Comparison of ENCODE assay signal across 19 cellular contexts in the genomic region with DNA sequence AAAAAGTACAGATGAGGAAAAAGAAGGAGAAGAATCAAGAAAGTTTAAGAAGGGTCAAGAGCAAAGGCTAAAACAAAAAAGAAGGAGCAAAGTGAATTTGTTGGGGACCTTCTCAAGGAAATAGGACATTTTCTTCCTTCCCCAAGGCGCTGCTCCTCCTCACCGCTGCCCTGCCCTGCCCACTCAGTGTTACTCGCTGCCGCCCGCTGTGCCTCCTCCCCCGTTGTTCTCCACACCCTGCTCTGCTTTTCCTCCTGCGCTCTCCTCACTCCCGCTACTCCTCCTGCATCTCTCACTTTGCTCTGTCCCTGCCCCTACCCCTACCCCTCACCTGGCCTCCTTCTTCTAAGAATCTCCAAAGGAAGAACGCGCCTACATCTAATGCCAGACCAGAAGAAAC. TPM values are rescaled to one million over a fixed set of nuclear protein-coding genes. Genes with fewer than 3 reads are reported as not detected.
DNase-seq lines count a peak whose midpoint lies in the region; ATAC-seq and TF ChIP-seq lines count a peak whose summit lies in the region.
"Had no signal": no experiment of that assay in that cellular context is flagged by ENCODE, and none has a peak within 500 bp of the region (broad histone marks: within the 10 kb centered on the region; RNA-seq: fewer than 3 reads in every experiment).

No MANE protein-coding gene starts in this region.

- H3K36me3 Mint-ChIP-seq in activated T-cell treated with anti-CD3 and anti-CD28 coated beads, Interleukin-2, amount 50 U/mL, for 24 hours (ENCODE audit: low read depth), result peaks cover 80% of the 10 kb centered on the region
- peaks cover 4 to 19% of the 10 kb centered on the region in 2 donors for H3K36me3 Mint-ChIP-seq in activated T-cell treated with anti-CD3 and anti-CD28 coated beads, Interleukin-2, amount 50 U/mL, for 72 hours (ENCODE audit: insufficient read depth in 2 of 2)
- H3K36me3 Mint-ChIP-seq in stimulated activated effector memory CD8-positive, alpha-beta T cell treated with anti-CD3 and anti-CD28 coated beads, Interleukin-12 subunit alpha, Interleukin-12 subunit beta, amount 100 ng/mL, for 72 hours, result peaks cover 78% of the 10 kb centered on the region

- in situ Hi-C loops in IMR-90 (cut with MboI; ENCODE audit: low sequenced_read_pairs), result no loop called here

- H2AK9ac ChIP-seq in IMR-90 (replicated peaks; ENCODE audit: low read depth, low read length, poor library complexity), result no peak overlapping the region

- no peak overlapping the region; the same call in 1 of the 2 replicates for H3K18ac ChIP-seq in IMR-90 (ENCODE audit: low read depth, low read length)

- H3K27ac Mint-ChIP-seq in activated T-cell treated with anti-CD3 and anti-CD28 coated beads, Interleukin-2, amount 50 U/mL, for 24 hours, result peak overlapping the region; percentile 22
- no peak overlapping the region for H3K27ac Mint-ChIP-seq in activated T-cell treated with anti-CD3 and anti-CD28 coated beads, Interleukin-2, amount 50 U/mL, for 72 hours
- peak overlapping the region; percentile 58 for H3K27ac Mint-ChIP-seq in stimulated activated effector memory CD8-positive, alpha-beta T cell treated with anti-CD3 and anti-CD28 coated beads, Interleukin-12 subunit alpha, Interleukin-12 subunit beta, amount 100 ng/mL, for 72 hours
- H3K27ac Mint-ChIP-seq: B cell; CD4-positive, CD25-positive, alpha-beta regulatory T cell; CD8-positive, alpha-beta memory T cell; HFFc6 had no signal

- no peak overlapping the region for H2BK20ac ChIP-seq in IMR-90 (ENCODE audit: low read depth, low read length)

- CTCF ChIA-PET in IMR-90 (lab: Yijun Ruan, JAX), result no interaction called here

- TF ChIP-seq CTCF in IMR-90 (conservative IDR thresholded peaks at IDR 0.05; ENCODE audit: low read depth, low read length), result no peak

- no peak overlapping the region for H2AFZ ChIP-seq in IMR-90 (replicated peaks; ENCODE audit: low read length, poor library complexity)

- BruUV-seq in IMR-90 (replicated peaks; lab: Mats Ljungman, UMichigan), result no TSS peak

- H4K8ac ChIP-seq in IMR-90 (ENCODE audit: low read depth in 2 of 2, low read length in 2 of 2), result no peak overlapping the region

- 96% methylated on average over 10 of the region's 10 CpGs; no CpG with 5 or more reads in 1 of the 2 experiments for WGBS in IMR-90 (ENCODE audit: extremely low coverage in 2 of 2, insufficient read length in 1 of 2), 2 experiments

- no peaks in the 10 kb centered on the region for H4K20me1 ChIP-seq in IMR-90 (ENCODE audit: insufficient read depth, low read length)
- H4K20me1 ChIP-seq: BLaER1 had no signal

- H3K27me3 ChIP-seq in IMR-90 (ENCODE audit: control insufficient read depth, insufficient read depth, low read length), result no peaks in the 10 kb centered on the region
- H3K27me3 ChIP-seq in MG63, result no peaks in the 10 kb centered on the region
- H3K27me3 ChIP-seq: BLaER1 had no signal

- no peak for DNase-seq in activated T-cell treated with anti-CD3 and anti-CD28 coated beads, Interleukin-2, amount 50 U/mL, for 24 hours
- DNase-seq in activated T-cell treated with anti-CD3 and anti-CD28 coated beads, Interleukin-2, amount 50 U/mL, for 72 hours, result no peak
- no peak for DNase-seq in IMR-90
- DNase-seq in head of caudate nucleus, result peak in 23 of 42 donors; percentile 7 to 74 (median 29)
- no peak for DNase-seq in stimulated activated effector memory CD8-positive, alpha-beta T cell treated with anti-CD3 and anti-CD28 coated beads, Interleukin-12 subunit alpha, Interleukin-12 subunit beta, amount 100 ng/mL, for 72 hours (ENCODE audit: low spot score in 2 of 2)
- DNase-seq in dermis blood vessel endothelial cell, result no peak
- DNase-seq in MG63, result no peak
- DNase-seq: CD4-positive, CD25-positive, alpha-beta regulatory T cell; CD8-positive, alpha-beta memory T cell; DMS 273 treated with DMSO at 0.1 percent for 48 hours; DND-41; H9; HFFc6 had no signal

- H3K9ac ChIP-seq in IMR-90 (ENCODE audit: low read depth, low read length), result no peak overlapping the region
- H3K9ac ChIP-seq: BLaER1 had no signal

- H3K4ac ChIP-seq in IMR-90 (ENCODE audit: low read depth, low read length), result no peak overlapping the region

- ATAC-seq in activated T-cell treated with anti-CD3 and anti-CD28 coated beads, Interleukin-2, amount 50 U/mL, for 72 hours (replicated peaks in 1 of 2), result no peak
- ATAC-seq in IMR-90 (ENCODE audit: low read depth), result no peak
- no peak for ATAC-seq in stimulated activated effector memory CD8-positive, alpha-beta T cell treated with anti-CD3 and anti-CD28 coated beads, Interleukin-12 subunit alpha, Interleukin-12 subunit beta, amount 100 ng/mL, for 72 hours
- ATAC-seq in GM21619 (IDR thresholded peaks at IDR 0.05; ENCODE audit: unreplicated experiment), result no peak
- ATAC-seq: HCT116 had no signal

- H2BK120ac ChIP-seq in IMR-90 (ENCODE audit: low read depth, low read length), result no peak overlapping the region

- H3K9me3 Mint-ChIP-seq in activated T-cell treated with anti-CD3 and anti-CD28 coated beads, Interleukin-2, amount 50 U/mL, for 24 hours, result no peaks in the 10 kb centered on the region
- no peaks in the 10 kb centered on the region for H3K9me3 Mint-ChIP-seq in activated T-cell treated with anti-CD3 and anti-CD28 coated beads, Interleukin-2, amount 50 U/mL, for 72 hours
- H3K9me3 Mint-ChIP-seq in stimulated activated effector memory CD8-positive, alpha-beta T cell treated with anti-CD3 and anti-CD28 coated beads, Interleukin-12 subunit alpha, Interleukin-12 subunit beta, amount 100 ng/mL, for 72 hours, result no peaks in the 10 kb centered on the region
- H3K9me3 Mint-ChIP-seq: CD4-positive, CD25-positive, alpha-beta regulatory T cell; CD8-positive, alpha-beta memory T cell; H9; HFFc6 had no signal

- H3K36me3 ChIP-seq in IMR-90 (ENCODE audit: control insufficient read depth, insufficient read depth, low read length) (peaks cover 45% of the 10 kb centered on the region), MG63 (peaks cover 10% of the 10 kb centered on the region)

- peaks cover 12% of the 10 kb centered on the region for H3K4me1 ChIP-seq in IMR-90 (ENCODE audit: control insufficient read depth, insufficient read depth, low read length)
- H3K4me1 ChIP-seq: BLaER1 had no signal

- no peak for TF ChIP-seq RAD21 in IMR-90 (IDR thresholded peaks at IDR 0.05; ENCODE audit: low read length)

- no peaks in the 10 kb centered on the region for H3K79me1 ChIP-seq in IMR-90 (ENCODE audit: low read depth in 1 of 2, low read length in 2 of 2)

- intact Hi-C loops in IMR-90 (cut with micrococcal nuclease) (no loop called here), head of caudate nucleus (cut with DNase I) (no loop called here)

- no peak overlapping the region for H3K14ac ChIP-seq in IMR-90 (replicated peaks; ENCODE audit: low read depth, low read length)

- dilution Hi-C loops in IMR-90 (cut with HindIII; ENCODE audit: low sequenced_read_pairs, unreplicated experiment), result no loop called here

- no peak overlapping the region for H3K4me3 Mint-ChIP-seq in activated T-cell treated with anti-CD3 and anti-CD28 coated beads, Interleukin-2, amount 50 U/mL, for 24 hours
- no peak overlapping the region for H3K4me3 Mint-ChIP-seq in activated T-cell treated with anti-CD3 and anti-CD28 coated beads, Interleukin-2, amount 50 U/mL, for 72 hours
- no peak overlapping the region for H3K4me3 Mint-ChIP-seq in stimulated activated effector memory CD8-positive, alpha-beta T cell treated with anti-CD3 and anti-CD28 coated beads, Interleukin-12 subunit alpha, Interleukin-12 subunit beta, amount 100 ng/mL, for 72 hours
- H3K4me3 Mint-ChIP-seq: B cell; CD4-positive, CD25-positive, alpha-beta regulatory T cell; CD8-positive, alpha-beta memory T cell; H9; HFFc6 had no signal

- H3K23ac ChIP-seq in IMR-90 (ENCODE audit: low read depth, low read length), result no peak overlapping the region

- no peak overlapping the region for H2BK15ac ChIP-seq in IMR-90 (ENCODE audit: low read depth, low read length)

- peaks cover 7% of the 10 kb centered on the region; the same call in 1 of the 2 replicates for H3K9me1 ChIP-seq in IMR-90 (ENCODE audit: insufficient read depth, low read length)

- H2AK5ac ChIP-seq in IMR-90 (ENCODE audit: low read depth, low read length), result no peak overlapping the region

- POLR2A ChIA-PET in IMR-90 (lab: Charles Lee; ENCODE audit: unreplicated experiment), result no interaction called here

- peak overlapping the region; percentile 53 for H2BK5ac ChIP-seq in IMR-90 (ENCODE audit: low read depth, low read length, poor library complexity, severe bottlenecking)

- no peak overlapping the region for H3K4me2 ChIP-seq in IMR-90 (ENCODE audit: low read depth, low read length)
- H3K4me2 ChIP-seq: BLaER1 had no signal

- H3K4me3 ChIP-seq in IMR-90 (ENCODE audit: insufficient read depth, low read depth, low read length) (no peak overlapping the region), MG63 (no peak overlapping the region)
- H3K4me3 ChIP-seq: BLaER1 had no signal

- H3K4me1 Mint-ChIP-seq in activated T-cell treated with anti-CD3 and anti-CD28 coated beads, Interleukin-2, amount 50 U/mL, for 24 hours (ENCODE audit: low read depth), result peaks cover 2% of the 10 kb centered on the region
- H3K4me1 Mint-ChIP-seq in activated T-cell treated with anti-CD3 and anti-CD28 coated beads, Interleukin-2, amount 50 U/mL, for 72 hours (ENCODE audit: low read depth), result peaks cover 9% of the 10 kb centered on the region
- H3K4me1 Mint-ChIP-seq in stimulated activated effector memory CD8-positive, alpha-beta T cell treated with anti-CD3 and anti-CD28 coated beads, Interleukin-12 subunit alpha, Interleukin-12 subunit beta, amount 100 ng/mL, for 72 hours, result peaks cover 7% of the 10 kb centered on the region
- H3K4me1 Mint-ChIP-seq: B cell; CD4-positive, CD25-positive, alpha-beta regulatory T cell had no signal

- H3K27me3 Mint-ChIP-seq in activated T-cell treated with anti-CD3 and anti-CD28 coated beads, Interleukin-2, amount 50 U/mL, for 24 hours, result no peaks in the 10 kb centered on the region
- no peaks in the 10 kb centered on the region for H3K27me3 Mint-ChIP-seq in activated T-cell treated with anti-CD3 and anti-CD28 coated beads, Interleukin-2, amount 50 U/mL, for 72 hours (ENCODE audit: low read depth)
- H3K27me3 Mint-ChIP-seq: B cell; CD4-positive, CD25-positive, alpha-beta regulatory T cell; CD8-positive, alpha-beta memory T cell had no signal

- no peak for TF ChIP-seq POLR2A in IMR-90 (IDR thresholded peaks at IDR 0.05; ENCODE audit: low read depth, low read length)

- H4K91ac ChIP-seq in IMR-90 (ENCODE audit: insufficient read depth, low read depth, low read length), result no peak overlapping the region

- no peak overlapping the region for H3K56ac ChIP-seq in IMR-90 (ENCODE audit: extremely low read depth, insufficient read depth, low read length)

- H4K5ac ChIP-seq in IMR-90 (ENCODE audit: low read depth, low read length), result peak overlapping the region; percentile 67; the same call in 1 of the 2 replicates

- H3K9me3 ChIP-seq in IMR-90 (ENCODE audit: control insufficient read depth, insufficient read depth, low read length) (no peaks in the 10 kb centered on the region), MG63 (no peaks in the 10 kb centered on the region)
- H3K9me3 ChIP-seq: BLaER1 had no signal

- H3K27ac ChIP-seq in IMR-90 (ENCODE audit: insufficient read depth, low read length), result peak overlapping the region; percentile 82; the same call in 1 of the 2 replicates
- H3K27ac ChIP-seq: 22Rv1, BLaER1, C4-2B had no signal

RNA-seq across cellular contexts. Expression of a gene that starts 50.7 kb away (rescaled TPM):
- 100 to 1,000 TPM; 223 to 250 TPM for total RNA-seq in activated T-cell treated with anti-CD3 and anti-CD28 coated beads, Interleukin-2, amount 50 U/mL, for 72 hours
- total RNA-seq in IMR-90 (2012; rRNA removed) (389 and 431 TPM in 2 replicates), dermis blood vessel endothelial cell (31.4 and 68.2 TPM in 2 replicates)
- polyA plus RNA-seq in IMR-90 (2012; rRNA removed), result 264 and 399 TPM in 2 replicates
- 1,308 and 1,433 TPM in 2 replicates for polyA plus RNA-seq in IMR-90 (2012; cell fraction: cytosol; rRNA removed)
- 1,141 and 1,720 TPM in 2 replicates for polyA plus RNA-seq in IMR-90 (2012; cell fraction: nucleus; rRNA removed; ENCODE audit: low replicate concordance)
- total RNA-seq in MG63 (2014; rRNA removed; shearing (Covaris generic); ENCODE audit: low replicate concordance), result 64.1 and 77.3 TPM in 2 replicates

Comparison
In these comparisons a context has a peak if more than half of its experiments do, and no peak if none do; other contexts are left out.
1. DNase-seq: peak in head of caudate nucleus (23 of 42); none in activated T-cell treated with anti-CD3 and anti-CD28 coated beads, Interleukin-2, amount 50 U/mL, for 24 hours (single experiment), activated T-cell treated with anti-CD3 and anti-CD28 coated beads, Interleukin-2, amount 50 U/mL, for 72 hours (0 of 2), IMR-90 (single experiment), stimulated activated effector memory CD8-positive, alpha-beta T cell treated with anti-CD3 and anti-CD28 coated beads, Interleukin-12 subunit alpha, Interleukin-12 subunit beta, amount 100 ng/mL, for 72 hours (0 of 2), dermis blood vessel endothelial cell (single experiment) and MG63 (single experiment).